ENCODE assay signal across 21 cellular contexts in genomic region chr5:140420665-140421361, GRCh38. TPM values are rescaled to one million over a fixed set of nuclear protein-coding genes. Genes with fewer than 3 reads are reported as not detected.
DNase-seq lines count a peak whose midpoint lies in the region; ATAC-seq lines count a peak whose summit lies in the region.
"Had no signal": no experiment of that assay in that cellular context is flagged by ENCODE, and none has a peak within 500 bp of the region (broad histone marks: within the 10 kb centered on the region; RNA-seq: fewer than 3 reads in every experiment).

No MANE protein-coding gene starts in this region.

- H3K27ac ChIP-seq in GM23248: no peak overlapping the region
- H3K27ac ChIP-seq: body of pancreas, C4-2B, epithelial cell of prostate, psoas muscle, uterus had no signal

- H3K4me1 Mint-ChIP-seq in activated naive CD4-positive, alpha-beta T cell treated with anti-CD3 and anti-CD28 coated beads, Interleukin-2, amount 50 U/mL, for 24 hours: peaks cover 80% of the 10 kb centered on the region
- peaks cover 47% of the 10 kb centered on the region for H3K4me1 Mint-ChIP-seq in T-helper 17 cell
- H3K4me1 Mint-ChIP-seq in effector memory CD8-positive, alpha-beta T cell (ENCODE audit: low read depth in 2 of 2): peaks cover 40 to 66% of the 10 kb centered on the region in 2 donors
- H3K4me1 Mint-ChIP-seq in stimulated activated naive CD8-positive, alpha-beta T cell treated with anti-CD3 and anti-CD28 coated beads, Interleukin-15, amount 100 ng/mL, for 72 hours: peaks cover 60% of the 10 kb centered on the region

- DNase-seq in activated naive CD4-positive, alpha-beta T cell (lab: John Stamatoyannopoulos, UW): no peak
- no peak for DNase-seq in T-helper 17 cell
- no peak for DNase-seq in effector memory CD8-positive, alpha-beta T cell
- no peak for DNase-seq in stimulated activated naive CD8-positive, alpha-beta T cell treated with anti-CD3 and anti-CD28 coated beads, Interleukin-15, amount 100 ng/mL, for 72 hours
- no peak for DNase-seq in GM23248
- DNase-seq: activated CD4-positive, alpha-beta T cell treated with anti-CD3 and anti-CD28 coated beads, Interleukin-2, amount 50 U/mL, for 4 hours; body of pancreas; DMS 273 treated with DMSO at 0.1 percent for 48 hours; head of caudate nucleus; IMR-90; NCI-H1105; NCI-H1930; psoas muscle; RPMI8226; stimulated activated CD4-positive, alpha-beta T cell treated with anti-CD3 and anti-CD28 coated beads, Interleukin-1b, Interleukin-23, amount 100 ng/mL, for 48 hours; uterus had no signal

- H3K27ac Mint-ChIP-seq in activated naive CD4-positive, alpha-beta T cell treated with anti-CD3 and anti-CD28 coated beads, Interleukin-2, amount 50 U/mL, for 24 hours: peak overlapping the region; percentile 63
- peak overlapping the region; percentile 6 for H3K27ac Mint-ChIP-seq in T-helper 17 cell
- peak overlapping the region in 1 of 2 donors; percentile 65 for H3K27ac Mint-ChIP-seq in effector memory CD8-positive, alpha-beta T cell
- no peak overlapping the region for H3K27ac Mint-ChIP-seq in stimulated activated naive CD8-positive, alpha-beta T cell treated with anti-CD3 and anti-CD28 coated beads, Interleukin-15, amount 100 ng/mL, for 72 hours

- ATAC-seq in T-helper 17 cell (no peak), GM21390 (IDR thresholded peaks at IDR 0.05; ENCODE audit: unreplicated experiment) (no peak)
- no peak for ATAC-seq in effector memory CD8-positive, alpha-beta T cell (replicated peaks)
- peak; percentile 96 for ATAC-seq in stimulated activated naive CD8-positive, alpha-beta T cell treated with anti-CD3 and anti-CD28 coated beads, Interleukin-15, amount 100 ng/mL, for 72 hours
- ATAC-seq: body of pancreas had no signal

- no peak overlapping the region for H2AFZ ChIP-seq in GM23248

- H3K4me3 ChIP-seq in GM23248: no peak overlapping the region
- H3K4me3 ChIP-seq: body of pancreas, psoas muscle, skin epidermis, uterus had no signal

- H3K9me3 Mint-ChIP-seq in activated naive CD4-positive, alpha-beta T cell treated with anti-CD3 and anti-CD28 coated beads, Interleukin-2, amount 50 U/mL, for 24 hours: no peaks in the 10 kb centered on the region
- no peaks in the 10 kb centered on the region for H3K9me3 Mint-ChIP-seq in effector memory CD8-positive, alpha-beta T cell
- no peaks in the 10 kb centered on the region for H3K9me3 Mint-ChIP-seq in stimulated activated naive CD8-positive, alpha-beta T cell treated with anti-CD3 and anti-CD28 coated beads, Interleukin-15, amount 100 ng/mL, for 72 hours

- peaks cover 8% of the 10 kb centered on the region; the same call in 1 of the 2 replicates for H3F3A ChIP-seq in GM23248 (ENCODE audit: insufficient read depth)

- H3K9ac ChIP-seq in GM23248: no peak overlapping the region

- 0 out of 2 replicates have a peak, but pooled peaks cover 4% of the 10 kb centered on the region for H3K4me1 ChIP-seq in GM23248 (ENCODE audit: insufficient read depth)

- H3K27me3 Mint-ChIP-seq in activated naive CD4-positive, alpha-beta T cell treated with anti-CD3 and anti-CD28 coated beads, Interleukin-2, amount 50 U/mL, for 24 hours: no peaks in the 10 kb centered on the region
- H3K27me3 Mint-ChIP-seq in T-helper 17 cell: no peaks in the 10 kb centered on the region
- H3K27me3 Mint-ChIP-seq in effector memory CD8-positive, alpha-beta T cell: no peaks in the 10 kb centered on the region
- H3K27me3 Mint-ChIP-seq in stimulated activated naive CD8-positive, alpha-beta T cell treated with anti-CD3 and anti-CD28 coated beads, Interleukin-15, amount 100 ng/mL, for 72 hours: no peaks in the 10 kb centered on the region

- no peaks in the 10 kb centered on the region for H3K36me3 ChIP-seq in GM23248 (ENCODE audit: low read depth)
- H3K36me3 ChIP-seq: uterus had no signal

- H3K9me3 ChIP-seq in T-helper 17 cell (ENCODE audit: control insufficient read depth, low read length, poor library complexity, severe bottlenecking) (no peaks in the 10 kb centered on the region), GM23248 (ENCODE audit: low read depth) (no peaks in the 10 kb centered on the region)
- H3K9me3 ChIP-seq: body of pancreas, psoas muscle, uterus had no signal

- H3K4me3 Mint-ChIP-seq in activated naive CD4-positive, alpha-beta T cell treated with anti-CD3 and anti-CD28 coated beads, Interleukin-2, amount 50 U/mL, for 24 hours: peak overlapping the region; percentile 26
- no peak overlapping the region for H3K4me3 Mint-ChIP-seq in T-helper 17 cell
- peak overlapping the region; percentile 0 to 55 for H3K4me3 Mint-ChIP-seq in effector memory CD8-positive, alpha-beta T cell
- H3K4me3 Mint-ChIP-seq in stimulated activated naive CD8-positive, alpha-beta T cell treated with anti-CD3 and anti-CD28 coated beads, Interleukin-15, amount 100 ng/mL, for 72 hours: peak overlapping the region; percentile 9 to 33

- peaks cover 24% of the 10 kb centered on the region; the same call in 1 of the 2 replicates for H4K20me1 ChIP-seq in GM23248 (ENCODE audit: insufficient read depth)

- H3K36me3 Mint-ChIP-seq in activated naive CD4-positive, alpha-beta T cell treated with anti-CD3 and anti-CD28 coated beads, Interleukin-2, amount 50 U/mL, for 24 hours: peaks cover 21% of the 10 kb centered on the region
- no peaks in the 10 kb centered on the region for H3K36me3 Mint-ChIP-seq in T-helper 17 cell (ENCODE audit: low read depth)
- H3K36me3 Mint-ChIP-seq in effector memory CD8-positive, alpha-beta T cell (ENCODE audit: insufficient read depth): peaks cover 42% of the 10 kb centered on the region

- H3K79me2 ChIP-seq in GM23248 (ENCODE audit: insufficient read depth): peaks cover 97% of the 10 kb centered on the region

- WGBS in GM23248 (ENCODE audit: low coverage in 1 of 2, low lambda C conversion rate in 2 of 2, missing lambda C conversion rate in 2 of 2), 2 experiments: 99% methylated on average over 3 to 5 of the region's 5 CpGs

- no peaks in the 10 kb centered on the region for H3K9me2 ChIP-seq in GM23248 (ENCODE audit: insufficient read depth)

- H3K4me2 ChIP-seq in GM23248 (ENCODE audit: unreplicated experiment): no peak overlapping the region

- in situ Hi-C loops in GM23248 (cut with MboI): no loop called here

- no peaks in the 10 kb centered on the region for H3K27me3 ChIP-seq in GM23248 (replicated peaks; ENCODE audit: insufficient read depth)
- H3K27me3 ChIP-seq: body of pancreas, uterus had no signal

RNA-seq across cellular contexts. Expression of gene ANKHD1, which starts 19.2 kb away (rescaled TPM):
- total RNA-seq in T-helper 17 cell: 100 to 1,000 TPM; 223 to 228 TPM
- total RNA-seq in GM23248 (2014; rRNA removed; shearing (Covaris generic)): 27.9 and 40.5 TPM in 2 replicates
- 24.3 and 26.1 TPM in 2 replicates for polyA plus RNA-seq in GM23248 (2016; fragmentation: Nextera tagmentation; extraction: Ambion mirVana)

Comparison
In these comparisons a context has a peak if more than half of its experiments do, and no peak if none do; other contexts are left out.
1. H3K27ac Mint-ChIP-seq: peak in activated naive CD4-positive, alpha-beta T cell treated with anti-CD3 and anti-CD28 coated beads, Interleukin-2, amount 50 U/mL, for 24 hours (single experiment) and T-helper 17 cell (single experiment); none in stimulated activated naive CD8-positive, alpha-beta T cell treated with anti-CD3 and anti-CD28 coated beads, Interleukin-15, amount 100 ng/mL, for 72 hours (0 of 2).